ENCODE assay signal across 13 cellular contexts in genomic region chr9:3244963-3245653, GRCh38.
DNase-seq lines count a peak whose midpoint lies in the region; ATAC-seq and TF ChIP-seq lines count a peak whose summit lies in the region.
"Had no signal": no experiment of that assay in that cellular context is flagged by ENCODE, and none has a peak within 500 bp of the region (broad histone marks: within the 10 kb centered on the region; RNA-seq: fewer than 3 reads in every experiment).

No MANE protein-coding gene starts in this region.

- H3K27ac Mint-ChIP-seq in activated naive CD4-positive, alpha-beta T cell treated with anti-CD3 and anti-CD28 coated beads, Interleukin-2, amount 50 U/mL, for 72 hours, result peak overlapping the region in 1 of 2 donors; percentile 31
- H3K27ac Mint-ChIP-seq: activated CD4-positive, alpha-beta T cell treated with anti-CD3 and anti-CD28 coated beads, Interleukin-2, amount 10 ng/mL, durations not matched to agents 24 days and 14 days; B cell had no signal

- H3K9me3 Mint-ChIP-seq in activated naive CD4-positive, alpha-beta T cell treated with anti-CD3 and anti-CD28 coated beads, Interleukin-2, amount 50 U/mL, for 72 hours, result no peaks in the 10 kb centered on the region
- H3K9me3 Mint-ChIP-seq: activated CD4-positive, alpha-beta T cell treated with anti-CD3 and anti-CD28 coated beads, Interleukin-2, amount 10 ng/mL, durations not matched to agents 24 days and 14 days had no signal

- H3K36me3 Mint-ChIP-seq in activated naive CD4-positive, alpha-beta T cell treated with anti-CD3 and anti-CD28 coated beads, Interleukin-2, amount 50 U/mL, for 72 hours, result no peaks in the 10 kb centered on the region

- H3F3A ChIP-seq in PC-3 (ENCODE audit: low read length, unreplicated experiment), result no peaks in the 10 kb centered on the region

- H3K79me2 ChIP-seq in PC-3 (ENCODE audit: low read length), result no peaks in the 10 kb centered on the region

- H3K27ac ChIP-seq in PC-3 (ENCODE audit: low read length), result no peak overlapping the region
- H3K27ac ChIP-seq: upper lobe of left lung had no signal

- intact Hi-C loops in PC-3 (cut with micrococcal nuclease), result loop anchor here (5.0 kb wide), 2 partner anchors 82 to 267 kb away; no protein-coding TSS in a partner anchor

- H3K9me2 ChIP-seq in PC-3 (replicated peaks; ENCODE audit: low read length), result no peaks in the 10 kb centered on the region

- no peak for TF ChIP-seq CTCF in PC-3 (conservative IDR thresholded peaks at IDR 0.05; ENCODE audit: low read depth, low read length)

- no peak overlapping the region for H3K4me2 ChIP-seq in PC-3 (ENCODE audit: low read length)

- BruUV-seq in PC-3 (replicated peaks; lab: Mats Ljungman, UMichigan), result no TSS peak

- H3K27me3 ChIP-seq in PC-3 (ENCODE audit: low read length), result no peaks in the 10 kb centered on the region
- H3K27me3 ChIP-seq: upper lobe of left lung had no signal

- H2AFZ ChIP-seq in PC-3 (ENCODE audit: low read length), result no peak overlapping the region

- H3K9me3 ChIP-seq in PC-3 (ENCODE audit: low read length), result no peaks in the 10 kb centered on the region
- H3K9me3 ChIP-seq: mucosa of descending colon, upper lobe of left lung had no signal

- no peaks in the 10 kb centered on the region for H3K4me1 ChIP-seq in PC-3 (ENCODE audit: insufficient read depth, low read length)

- H3K4me3 ChIP-seq in PC-3 (ENCODE audit: low read length), result no peak overlapping the region
- H3K4me3 ChIP-seq: mucosa of descending colon, upper lobe of left lung had no signal

- peak; percentile 44 to 71 for ATAC-seq in activated naive CD4-positive, alpha-beta T cell treated with anti-CD3 and anti-CD28 coated beads, Interleukin-2, amount 50 U/mL, for 72 hours
- ATAC-seq in HG02938 (IDR thresholded peaks at IDR 0.05; ENCODE audit: unreplicated experiment) (peak; percentile 89), PC-3 (no peak)
- ATAC-seq: HepG2, mucosa of descending colon had no signal

- DNase-seq in activated naive CD4-positive, alpha-beta T cell treated with anti-CD3 and anti-CD28 coated beads, Interleukin-2, amount 50 U/mL, for 72 hours (ENCODE audit: low spot score in 2 of 2), result no peak
- DNase-seq in activated naive CD4-positive, alpha-beta T cell (lab: John Stamatoyannopoulos, UW), result no peak
- peak; percentile 68 for DNase-seq in NOMO-1 treated with DMSO at 0.1 percent for 48 hours (lab: John Stamatoyannopoulos, UW; ENCODE audit: unreplicated experiment)
- DNase-seq in inferior parietal cortex (ENCODE audit: extremely low spot score), result no peak
- no peak for DNase-seq in PC-3
- DNase-seq in NCI-H2081 treated with DMSO at 0.1 percent for 48 hours (lab: John Stamatoyannopoulos, UW), result no peak
- DNase-seq in GOT3 (lab: John Stamatoyannopoulos, UW), result no peak
- DNase-seq: activated CD4-positive, alpha-beta T cell treated with anti-CD3 and anti-CD28 coated beads, Interleukin-2, amount 10 ng/mL, durations not matched to agents 24 days and 14 days; mucosa of descending colon had no signal

- H4K20me1 ChIP-seq in PC-3 (ENCODE audit: low read length), result no peaks in the 10 kb centered on the region

- POLR2A ChIA-PET in PC-3 (lab: Charles Lee; ENCODE audit: unreplicated experiment), result no interaction called here

- H3K36me3 ChIP-seq in PC-3 (ENCODE audit: low read depth, low read length), result no peaks in the 10 kb centered on the region

- no peak overlapping the region for H3K9ac ChIP-seq in PC-3 (ENCODE audit: low read length)

- CTCF ChIA-PET in PC-3 (lab: Charles Lee), result interaction anchor here (0.6 kb wide), 1 partner anchor 14 kb away, joined by 3 read pairs; no protein-coding TSS in a partner anchor
